In the genomic region with DNA sequence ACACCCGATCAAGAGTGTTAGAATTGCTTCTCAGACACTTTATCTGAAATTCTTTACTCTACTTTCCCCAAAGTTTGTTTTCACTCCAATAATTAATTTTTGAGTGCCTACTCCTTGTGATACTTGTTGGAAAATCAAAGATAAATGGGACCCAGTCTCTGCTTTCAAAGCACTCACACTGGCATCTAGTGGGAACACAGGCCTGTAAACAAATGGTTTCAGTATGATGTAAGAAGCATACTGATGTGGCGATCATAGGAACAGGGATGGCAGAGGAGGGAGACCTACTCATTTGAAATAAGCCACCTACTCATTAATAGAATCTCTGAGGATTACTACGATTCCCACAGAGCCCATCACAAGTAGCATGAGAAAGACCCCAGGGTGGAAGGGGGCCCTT, we compare ENCODE assay signal across 20 cellular contexts.
"Had no signal": no experiment of that assay in that cellular context is flagged by ENCODE, and none has a peak within 500 bp of the region (broad histone marks: within the 10 kb centered on the region; RNA-seq: fewer than 3 reads in every experiment).

No MANE protein-coding gene starts in this region.

- H3K36me3 ChIP-seq: gastrocnemius medialis, heart left ventricle, right atrium auricular region had no signal

- H3K4me3 ChIP-seq: gastrocnemius medialis, heart left ventricle, psoas muscle, right atrium auricular region had no signal

- ATAC-seq: activated T-cell treated with anti-CD3 and anti-CD28 coated beads, Interleukin-2, amount 50 U/mL, for 4 hours; gastrocnemius medialis; heart left ventricle; left cardiac atrium; natural killer cell treated with Interleukin-12 subunit alpha and Interleukin-12 subunit beta and Interleukin-15 and Interleukin-18, amount 100 ng/mL, for 72 hours; psoas muscle; stimulated activated naive CD8-positive, alpha-beta T cell treated with anti-CD3 and anti-CD28 coated beads, Interleukin-15, Interleukin-2, amounts not matched to agents 100 U/mL and 50 U/mL, for 24 hours; T-helper 17 cell had no signal

- H3K4me3 Mint-ChIP-seq: activated naive CD8-positive, alpha-beta T cell treated with anti-CD3 and anti-CD28 coated beads for 36 hours; activated T-cell treated with anti-CD3 and anti-CD28 coated beads, Interleukin-2, amount 50 U/mL, for 4 hours; mesothelial cell of epicardium; natural killer cell treated with Interleukin-12 subunit alpha and Interleukin-12 subunit beta and Interleukin-15 and Interleukin-18, amount 100 ng/mL, for 72 hours; T-helper 17 cell had no signal

- H3K27ac Mint-ChIP-seq: activated naive CD8-positive, alpha-beta T cell treated with anti-CD3 and anti-CD28 coated beads for 36 hours; mesothelial cell of epicardium; natural killer cell treated with Interleukin-12 subunit alpha and Interleukin-12 subunit beta and Interleukin-15 and Interleukin-18, amount 100 ng/mL, for 72 hours; T-helper 17 cell had no signal

- H3K36me3 Mint-ChIP-seq: activated naive CD8-positive, alpha-beta T cell treated with anti-CD3 and anti-CD28 coated beads for 36 hours; natural killer cell treated with Interleukin-12 subunit alpha and Interleukin-12 subunit beta and Interleukin-15 and Interleukin-18, amount 100 ng/mL, for 72 hours had no signal

- H3K9me3 ChIP-seq: gastrocnemius medialis, psoas muscle, right atrium auricular region had no signal

- DNase-seq: activated CD4-positive, alpha-beta T cell treated with anti-CD3 and anti-CD28 coated beads for 4 hours; activated CD4-positive, alpha-beta T cell treated with anti-CD3 and anti-CD28 coated beads, Interleukin-2, amount 50 U/mL, for 48 hours; activated CD4-positive, CD25-positive, alpha-beta regulatory T cell; activated CD8-positive, alpha-beta memory T cell treated with anti-CD3 and anti-CD28 coated beads, Interleukin-2, amount 50 U/mL, for 48 hours; activated naive CD4-positive, alpha-beta T cell treated with Interleukin-2 at 50 U/mL for 16 hours; activated naive CD8-positive, alpha-beta T cell treated with anti-CD3 and anti-CD28 coated beads for 36 hours; activated T-cell treated with anti-CD3 and anti-CD28 coated beads, Interleukin-2, amount 50 U/mL, for 4 hours; cerebellar nuclear complex; cortex of kidney; gastrocnemius medialis; heart left ventricle; islet precursor cell; left cardiac atrium; psoas muscle; stimulated activated CD4-positive, alpha-beta T cell treated with anti-CD3 and anti-CD28 coated beads, Interleukin-4, amount 100 ng/mL, for 24 hours; stimulated activated naive CD8-positive, alpha-beta T cell treated with anti-CD3 and anti-CD28 coated beads, Interleukin-15, Interleukin-2, amounts not matched to agents 100 U/mL and 50 U/mL, for 24 hours; T-helper 17 cell had no signal

- H3K4me1 ChIP-seq: gastrocnemius medialis, heart left ventricle, psoas muscle, right atrium auricular region had no signal

- H3K27ac ChIP-seq: gastrocnemius medialis, heart left ventricle, psoas muscle, right atrium auricular region had no signal

- H3K4me1 Mint-ChIP-seq: activated naive CD8-positive, alpha-beta T cell treated with anti-CD3 and anti-CD28 coated beads for 36 hours; T-helper 17 cell had no signal

- H3K27me3 Mint-ChIP-seq: activated naive CD8-positive, alpha-beta T cell treated with anti-CD3 and anti-CD28 coated beads for 36 hours; natural killer cell treated with Interleukin-12 subunit alpha and Interleukin-12 subunit beta and Interleukin-15 and Interleukin-18, amount 100 ng/mL, for 72 hours had no signal

- H3K27me3 ChIP-seq: gastrocnemius medialis, heart left ventricle, right atrium auricular region had no signal
